In genomic region chr20:33540427-33540826, GRCh38 we compare ENCODE assay signal across 23 cellular contexts.
"Had no signal": no experiment of that assay in that cellular context is flagged by ENCODE, and none has a peak within 500 bp of the region (broad histone marks: within the 10 kb centered on the region; RNA-seq: fewer than 3 reads in every experiment).

No MANE protein-coding gene starts in this region.

- H3K36me3 Mint-ChIP-seq: natural killer cell; stimulated activated effector memory CD8-positive, alpha-beta T cell treated with anti-CD3 and anti-CD28 coated beads, Interleukin-12 subunit alpha, Interleukin-12 subunit beta, amount 100 ng/mL, for 72 hours had no signal

- ATAC-seq: esophagus mucosa; gastrocnemius medialis; natural killer cell; psoas muscle; stimulated activated effector memory CD8-positive, alpha-beta T cell treated with anti-CD3 and anti-CD28 coated beads, Interleukin-12 subunit alpha, Interleukin-12 subunit beta, amount 100 ng/mL, for 72 hours had no signal

- H3K27ac ChIP-seq: gastrocnemius medialis, ovary, psoas muscle, right lobe of liver, stomach, thyroid gland, vagina had no signal

- H3K27ac Mint-ChIP-seq: memory B cell; natural killer cell; stimulated activated effector memory CD8-positive, alpha-beta T cell treated with anti-CD3 and anti-CD28 coated beads, Interleukin-12 subunit alpha, Interleukin-12 subunit beta, amount 100 ng/mL, for 72 hours had no signal

- H3K9me3 ChIP-seq: gastrocnemius medialis, ovary, psoas muscle, right lobe of liver, stomach, thyroid gland, vagina had no signal

- H3K27me3 Mint-ChIP-seq: memory B cell had no signal

- H3K36me3 ChIP-seq: gastrocnemius medialis, ovary, right lobe of liver, stomach, thyroid gland, vagina had no signal

- H3K4me3 ChIP-seq: gastrocnemius medialis, lung, ovary, psoas muscle, right lobe of liver, stomach, thyroid gland, vagina had no signal

- H3K27me3 ChIP-seq: gastrocnemius medialis, ovary, right lobe of liver, stomach, thyroid gland, vagina had no signal

- DNase-seq: cortex of kidney; foreskin fibroblast; gastrocnemius medialis; head of caudate nucleus; natural killer cell; occipital lobe; ovary; posterior cingulate gyrus; psoas muscle; retina; right lobe of liver; stimulated activated CD4-positive, alpha-beta T cell treated with anti-CD3 and anti-CD28 coated beads, Interleukin-12 subunit alpha, Interleukin-12 subunit beta, amount 100 ng/mL, for 4 hours; stimulated activated CD4-positive, alpha-beta T cell treated with anti-CD3 and anti-CD28 coated beads, Interleukin-1b, Interleukin-23, amount 100 ng/mL, for 48 hours; stimulated activated CD4-positive, alpha-beta T cell treated with anti-CD3 and anti-CD28 coated beads, Interleukin-4, amount 100 ng/mL, for 1 hour; stimulated activated naive CD4-positive, alpha-beta T cell treated with Interleukin-2 at 50 U/mL for 16 hours; stomach; thyroid gland; trophoblast cell had no signal

- H3K9me3 Mint-ChIP-seq: memory B cell; natural killer cell; stimulated activated effector memory CD8-positive, alpha-beta T cell treated with anti-CD3 and anti-CD28 coated beads, Interleukin-12 subunit alpha, Interleukin-12 subunit beta, amount 100 ng/mL, for 72 hours had no signal

- H3K4me3 Mint-ChIP-seq: memory B cell; natural killer cell; stimulated activated effector memory CD8-positive, alpha-beta T cell treated with anti-CD3 and anti-CD28 coated beads, Interleukin-12 subunit alpha, Interleukin-12 subunit beta, amount 100 ng/mL, for 72 hours had no signal
